Comparison of ENCODE assay signal across 8 cellular contexts in the genomic region with DNA sequence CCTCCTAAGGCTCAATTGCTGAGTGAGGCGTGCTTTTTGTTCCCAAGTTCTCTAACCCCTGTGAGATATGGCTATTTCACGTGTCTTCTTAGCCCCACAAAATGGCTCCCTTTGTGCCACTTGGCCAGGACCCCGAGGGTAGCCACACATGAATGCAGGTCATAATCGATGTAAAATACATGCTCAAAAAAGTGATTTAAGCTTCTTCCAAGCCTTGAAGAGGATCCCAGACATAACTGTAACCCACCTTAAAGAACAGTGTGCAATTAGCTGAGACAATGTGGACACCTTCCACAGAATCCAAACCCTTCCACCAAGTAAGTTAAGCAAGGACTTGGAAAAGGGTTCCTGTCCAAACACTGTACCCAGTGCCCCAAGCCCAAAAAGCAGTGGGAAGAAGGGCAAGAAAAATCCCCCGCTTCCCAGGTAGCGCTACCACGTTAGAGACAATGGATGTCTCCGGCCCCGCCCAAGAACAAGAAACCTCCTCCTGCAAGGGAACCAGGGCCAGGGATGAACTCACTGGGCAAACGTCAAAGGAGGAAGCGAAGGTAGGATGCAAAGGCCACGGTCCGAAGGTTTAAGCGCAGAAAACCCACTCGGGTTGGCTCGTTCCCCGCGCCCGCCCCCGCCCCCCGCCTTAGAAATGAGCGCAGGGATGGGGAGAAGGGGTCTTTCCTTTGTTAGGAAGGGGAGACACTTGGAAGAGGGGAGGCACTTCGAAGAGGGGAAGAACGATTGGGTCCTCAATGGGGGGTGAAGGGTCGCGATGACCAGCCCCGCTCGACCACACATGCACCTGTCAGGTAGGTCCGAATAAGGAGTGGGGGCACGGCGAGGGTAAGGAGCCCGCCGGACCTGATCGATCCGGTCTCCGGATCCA. TPM values are rescaled to one million over a fixed set of nuclear protein-coding genes. Genes with fewer than 3 reads are reported as not detected.
DNase-seq lines count a peak whose midpoint lies in the region; ATAC-seq and TF ChIP-seq lines count a peak whose summit lies in the region.

No MANE protein-coding gene starts in this region.

- peak overlapping the region; percentile 92 for H3K4me2 ChIP-seq in OCI-LY3 (ENCODE audit: low read length)

- peaks cover 5 to 14% (median 7%) of the 10 kb centered on the region in 3 donors for H3K27me3 Mint-ChIP-seq in immature natural killer cell (ENCODE audit: low read depth in 3 of 3)

- peak overlapping the region; percentile 90 to 95 (median 91) for H3K4me3 Mint-ChIP-seq in immature natural killer cell

- H2AFZ ChIP-seq in OCI-LY3 (ENCODE audit: low read depth, low read length), result no peak overlapping the region

- ATAC-seq in HG03025 (IDR thresholded peaks at IDR 0.05; ENCODE audit: low FRiP score, unreplicated experiment), result no peak
- ATAC-seq in GM19328 (IDR thresholded peaks at IDR 0.05; ENCODE audit: unreplicated experiment), result no peak

- no peaks in the 10 kb centered on the region for H3K9me3 Mint-ChIP-seq in immature natural killer cell

- peak overlapping the region; percentile 73 for H3K4me3 ChIP-seq in HL-60 (replicated peaks; ENCODE audit: insufficient read depth, low read length)
- H3K4me3 ChIP-seq in OCI-LY3 (ENCODE audit: low read length), result peak overlapping the region; percentile 82
- H3K4me3 ChIP-seq in adipocyte (ENCODE audit: low read length), result peak overlapping the region; percentile 94

- DNase-seq in ELF-1 (ENCODE audit: low read depth, low spot score) (peak; percentile 64), HL-60 (ENCODE audit: low read depth in 1 of 2, low spot score in 1 of 2) (peak in 1 of 2 experiments; percentile 71), adipocyte (ENCODE audit: low read depth) (peak; percentile 50), immature natural killer cell (no peak)
- peak; percentile 11 for DNase-seq in stimulated activated CD4-positive, alpha-beta T cell treated with anti-CD3 and anti-CD28 coated beads, Interleukin-4, amount 100 ng/mL, for 1 hour

- H3K36me3 Mint-ChIP-seq in immature natural killer cell, result peaks cover 0 to 4% (median 4%) of the 10 kb centered on the region in 3 donors

- peak overlapping the region; percentile 81 for H3K27ac ChIP-seq in HL-60 (replicated peaks)
- H3K27ac ChIP-seq in OCI-LY3 (ENCODE audit: low read length), result peak overlapping the region; percentile 66

- H3K27me3 ChIP-seq in HL-60 (ENCODE audit: insufficient read depth, poor library complexity, severe bottlenecking), result no peaks in the 10 kb centered on the region
- no peaks in the 10 kb centered on the region for H3K27me3 ChIP-seq in OCI-LY3 (ENCODE audit: low read depth, low read length)
- no peaks in the 10 kb centered on the region for H3K27me3 ChIP-seq in adipocyte (replicated peaks; ENCODE audit: control insufficient read depth, insufficient read depth, low read length)

- H3K79me2 ChIP-seq in OCI-LY3 (ENCODE audit: low read length), result peaks cover 61% of the 10 kb centered on the region

- TF ChIP-seq CTCF in HL-60 (IDR thresholded peaks at IDR 0.05; ENCODE audit: insufficient read depth, low read length) (no peak), OCI-LY3 (IDR thresholded peaks at IDR 0.05; ENCODE audit: low read depth, low read length) (no peak)

- peaks cover 28% of the 10 kb centered on the region for H4K20me1 ChIP-seq in OCI-LY3 (ENCODE audit: insufficient read depth, low read length)

- H3K27ac Mint-ChIP-seq in immature natural killer cell, result peak overlapping the region; percentile 64 to 88 (median 77)

- H3K4me1 ChIP-seq in OCI-LY3 (ENCODE audit: low read length) (peaks cover 27% of the 10 kb centered on the region), adipocyte (ENCODE audit: control insufficient read depth, insufficient read depth, low read length) (peaks cover 7% of the 10 kb centered on the region)

- H3K4me1 Mint-ChIP-seq in immature natural killer cell, result peaks cover 31 to 44% of the 10 kb centered on the region in 2 donors

- H3K9ac ChIP-seq in OCI-LY3 (ENCODE audit: low read length) (peak overlapping the region; percentile 79), adipocyte (ENCODE audit: low read length) (peak overlapping the region; percentile 93)

- H3K36me3 ChIP-seq in OCI-LY3 (replicated peaks; ENCODE audit: low read depth, low read length), result peaks cover 15% of the 10 kb centered on the region
- H3K36me3 ChIP-seq in adipocyte (ENCODE audit: control insufficient read depth, insufficient read depth, low read length, severe bottlenecking), result peaks cover 1% of the 10 kb centered on the region

- no peaks in the 10 kb centered on the region for H3K9me3 ChIP-seq in OCI-LY3 (ENCODE audit: insufficient read depth, low read length)
- no peaks in the 10 kb centered on the region for H3K9me3 ChIP-seq in adipocyte (ENCODE audit: control insufficient read depth, low read length)

RNA-seq across cellular contexts. Expression of gene JPT1, which starts 1.1 kb away (rescaled TPM):
- polyA plus RNA-seq in immature natural killer cell, result 100 to 1,000 TPM; 105 to 168 (median 133) TPM

RNA-seq across cellular contexts. Expression of gene NT5C, which starts 21.7 kb away (rescaled TPM):
- 100 to 1,000 TPM in 1 of 3 donors, 10 to 100 TPM in 2; 80.3 to 111 (median 88.8) TPM for polyA plus RNA-seq in immature natural killer cell

RNA-seq across cellular contexts. Expression of gene SUMO2, which starts 29.5 kb away (rescaled TPM):
- 100 to 1,000 TPM; 214 to 427 (median 404) TPM for polyA plus RNA-seq in immature natural killer cell

RNA-seq across cellular contexts. Expression of gene ARMC7, which starts 43.4 kb away (rescaled TPM):
- 1 to 10 TPM in 2 of 3 donors, under 1 TPM in 1; 0.57 to 7.5 (median 3.5) TPM for polyA plus RNA-seq in immature natural killer cell

RNA-seq across cellular contexts. Expression of gene NUP85, which starts 52.3 kb away (rescaled TPM):
- polyA plus RNA-seq in immature natural killer cell, result 10 to 100 TPM; 28.3 to 47.8 (median 41.1) TPM

Comparison
In these comparisons a context has a peak if more than half of its experiments do, and no peak if none do; other contexts are left out.
1. DNase-seq: peak in ELF-1 (single experiment), adipocyte (single experiment) and stimulated activated CD4-positive, alpha-beta T cell treated with anti-CD3 and anti-CD28 coated beads, Interleukin-4, amount 100 ng/mL, for 1 hour (single experiment); none in immature natural killer cell (0 of 3).
2. Peak in every context shown above with its lines, with median percentiles within 50 percentile points of each other: H3K4me3 ChIP-seq.